Comparison of ENCODE assay signal across 8 cellular contexts in genomic region chr4:140743194-140743931, GRCh38. TPM values are rescaled to one million over a fixed set of nuclear protein-coding genes. Genes with fewer than 3 reads are reported as not detected.
A peak's percentile ranks its signal among the peaks of the same experiment; 100 is the strongest.
DNase-seq lines count a peak whose midpoint lies in the region; ATAC-seq and TF ChIP-seq lines count a peak whose summit lies in the region.

No MANE protein-coding gene starts in this region.

- intact Hi-C loops in aorta (cut with DNase I): no loop called here

- H3K4me3 ChIP-seq in OCI-LY1 (ENCODE audit: low read depth, low read length, poor library complexity, severe bottlenecking) (no peak overlapping the region), tibial nerve (no peak overlapping the region), aorta (ENCODE audit: low read length in 2 of 2) (no peak overlapping the region)

- TF ChIP-seq EP300 in tibial nerve (IDR thresholded peaks at IDR 0.05): no peak

- H3F3A ChIP-seq in OCI-LY1 (ENCODE audit: insufficient read depth, low read length): no peaks in the 10 kb centered on the region

- H3K4me1 ChIP-seq in OCI-LY1 (ENCODE audit: insufficient read depth, low read length, severe bottlenecking): peaks cover 19% of the 10 kb centered on the region
- H3K4me1 ChIP-seq in tibial nerve: peaks cover 0 to 12% (median 2%) of the 10 kb centered on the region in 4 donors
- peaks cover 0 to 4% of the 10 kb centered on the region in 2 donors for H3K4me1 ChIP-seq in aorta (ENCODE audit: control insufficient read depth in 1 of 2, insufficient read depth in 2 of 2, low read length in 2 of 2)

- TF ChIP-seq POLR2A in tibial nerve (IDR thresholded peaks at IDR 0.05): no peak

- no peaks in the 10 kb centered on the region for H4K20me1 ChIP-seq in OCI-LY1 (ENCODE audit: insufficient read depth, low read length)

- H3K9me3 ChIP-seq in OCI-LY1 (ENCODE audit: low read length): no peaks in the 10 kb centered on the region
- H3K9me3 ChIP-seq in tibial nerve: peaks cover 0 to 2% (median 0%) of the 10 kb centered on the region in 4 donors
- H3K9me3 ChIP-seq in aorta (ENCODE audit: control insufficient read depth, low read length): no peaks in the 10 kb centered on the region

- H3K79me2 ChIP-seq in OCI-LY1 (ENCODE audit: insufficient read depth, low read length): no peaks in the 10 kb centered on the region

- no peak overlapping the region for H3K9ac ChIP-seq in OCI-LY1 (ENCODE audit: low read length)

- no peak overlapping the region for H3K27ac ChIP-seq in OCI-LY1 (ENCODE audit: low read depth, low read length, poor library complexity, severe bottlenecking)
- peak overlapping the region in 1 of 4 donors; percentile 34 for H3K27ac ChIP-seq in tibial nerve
- H3K27ac ChIP-seq in aorta (ENCODE audit: low read depth in 1 of 2, low read length in 2 of 2): no peak overlapping the region

- no peak overlapping the region for H2AFZ ChIP-seq in OCI-LY1 (ENCODE audit: low read length)

- peak; percentile 83 for ATAC-seq in HG02759 (IDR thresholded peaks at IDR 0.05; ENCODE audit: unreplicated experiment)
- ATAC-seq in aorta (ENCODE audit: low FRiP score): no peak

- 20 to 26% methylated on average over 4 of the region's 4 CpGs for WGBS in tibial nerve, 2 donors
- 39 to 41% methylated on average over 4 of the region's 4 CpGs for WGBS in aorta, 2 donors

- TF ChIP-seq CTCF in OCI-LY1 (IDR thresholded peaks at IDR 0.05; ENCODE audit: low read length) (peak; percentile 53), tibial nerve (IDR thresholded peaks at IDR 0.05) (peak in 1 of 5 experiments; percentile 13)

- no peaks in the 10 kb centered on the region for H3K27me3 ChIP-seq in OCI-LY1 (ENCODE audit: insufficient read depth, low read length)
- no peaks in the 10 kb centered on the region for H3K27me3 ChIP-seq in tibial nerve
- H3K27me3 ChIP-seq in aorta (ENCODE audit: control insufficient read depth in 1 of 2, insufficient read depth in 2 of 2, low read length in 1 of 2): no peaks in the 10 kb centered on the region

- DNase-seq in NCI-H82 (lab: John Stamatoyannopoulos, UW): peak; percentile 27
- DNase-seq in NCI-H82 treated with DMSO at 0.1 percent for 48 hours (lab: John Stamatoyannopoulos, UW; ENCODE audit: unreplicated experiment): no peak
- peak; percentile 20 for DNase-seq in globus pallidus (ENCODE audit: low spot score)
- DNase-seq in tibial nerve (ENCODE audit: low spot score in 2 of 2): no peak
- no peak for DNase-seq in activated CD4-positive, CD25-positive, alpha-beta regulatory T cell treated with anti-CD3 and anti-CD28 coated beads, Interleukin-2, amount 50 U/mL, for 72 hours
- no peak for DNase-seq in aorta

- no peaks in the 10 kb centered on the region for H3K36me3 ChIP-seq in OCI-LY1 (ENCODE audit: insufficient read depth, low read length)
- no peaks in the 10 kb centered on the region for H3K36me3 ChIP-seq in tibial nerve
- H3K36me3 ChIP-seq in aorta (ENCODE audit: control insufficient read depth in 1 of 2, insufficient read depth in 2 of 2, low read length in 1 of 2): no peaks in the 10 kb centered on the region

- no peaks in the 10 kb centered on the region for H3K9me2 ChIP-seq in OCI-LY1 (ENCODE audit: low read depth, low read length)

- peak overlapping the region; percentile 21; the same call in 1 of the 2 replicates for H3K4me2 ChIP-seq in OCI-LY1 (ENCODE audit: low read length)

RNA-seq across cellular contexts. Expression of gene TBC1D9, which starts 12.8 kb away (rescaled TPM):
- total RNA-seq in tibial nerve (10 to 100 TPM; 18.4 to 23.7 (median 19.6) TPM), aorta (10 to 100 TPM; 18.5 to 28.8 TPM)
- polyA plus RNA-seq in aorta: 1 to 10 TPM; 4.7 to 8.5 TPM

Comparison
In these comparisons a context has a peak if more than half of its experiments do, and no peak if none do; other contexts are left out.
1. DNase-seq: peak in NCI-H82 (single experiment) and globus pallidus (single experiment); none in NCI-H82 treated with DMSO at 0.1 percent for 48 hours (single experiment), tibial nerve (0 of 2), activated CD4-positive, CD25-positive, alpha-beta regulatory T cell treated with anti-CD3 and anti-CD28 coated beads, Interleukin-2, amount 50 U/mL, for 72 hours (single experiment) and aorta (0 of 2).